8 cellular contexts compared by ENCODE assay signal in the genomic region with DNA sequence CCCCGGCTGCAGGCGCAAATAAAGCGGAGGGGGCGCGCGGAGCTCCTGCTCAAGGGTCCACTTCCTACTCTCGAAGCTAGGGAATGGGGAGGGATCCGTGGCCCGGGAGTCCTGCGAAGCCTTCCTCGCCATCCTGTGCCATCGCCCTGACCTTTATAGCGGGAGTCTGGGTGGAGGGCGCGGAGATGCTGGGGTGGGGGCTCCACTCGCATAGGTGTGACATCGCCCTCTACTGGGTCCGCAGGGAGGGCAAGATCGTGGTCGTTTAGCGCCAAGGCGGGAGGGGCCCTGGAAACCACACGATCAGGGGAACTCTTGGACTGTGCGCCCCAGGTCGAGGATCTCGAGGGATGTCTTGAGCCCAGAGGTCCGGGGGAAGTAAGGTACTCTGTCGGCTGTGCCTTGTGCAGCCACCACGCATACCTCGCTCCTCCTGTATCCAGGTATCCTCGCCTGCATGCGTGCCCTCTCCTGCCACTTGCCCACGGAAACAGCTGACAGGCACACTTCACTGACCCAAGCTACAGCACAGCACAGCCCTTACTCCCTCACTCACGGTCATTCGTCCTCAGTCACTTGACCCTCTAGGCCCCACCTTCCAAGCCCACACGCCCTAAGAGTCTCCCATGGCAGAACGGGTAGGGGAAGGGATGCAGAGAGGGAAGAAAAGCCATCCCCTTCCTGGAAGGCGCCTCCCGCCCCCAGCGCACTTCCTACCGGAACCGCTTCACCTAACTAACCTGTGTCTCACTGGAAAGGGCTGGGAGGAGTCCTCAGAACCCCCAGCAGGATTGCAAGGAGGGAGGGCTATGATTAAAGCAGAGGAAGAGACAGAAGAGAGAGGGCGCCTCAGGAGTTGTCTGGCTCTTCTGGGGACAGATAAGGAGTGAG. TPM values are rescaled to one million over a fixed set of nuclear protein-coding genes. Genes with fewer than 3 reads are reported as not detected.
DNase-seq lines count a peak whose midpoint lies in the region; ATAC-seq and TF ChIP-seq lines count a peak whose summit lies in the region.

No MANE protein-coding gene starts in this region.

- no peaks in the 10 kb centered on the region for H3K36me3 Mint-ChIP-seq in activated CD4-positive, alpha-beta memory T cell treated with anti-CD3 and anti-CD28 coated beads, Interleukin-2, amount 10 ng/mL, durations not matched to agents 7 days and 5 days (ENCODE audit: low read depth)

- H3K9me3 Mint-ChIP-seq in activated CD4-positive, alpha-beta memory T cell treated with anti-CD3 and anti-CD28 coated beads, Interleukin-2, amount 10 ng/mL, durations not matched to agents 7 days and 5 days, result no peaks in the 10 kb centered on the region

- no peaks in the 10 kb centered on the region for H3K27me3 ChIP-seq in dorsolateral prefrontal cortex

- TF ChIP-seq CTCF in dorsolateral prefrontal cortex (IDR thresholded peaks at IDR 0.05 in 54 of 56, conservative IDR thresholded peaks at IDR 0.05 in 2 of 56; ENCODE audit: low read depth in 1 of 56, partially characterized antibody in 56 of 56), result peak in 38 of 56 donors; percentile 8 to 48 (median 33)
- no peak for TF ChIP-seq CTCF in mucosa of descending colon (IDR thresholded peaks at IDR 0.05)

- H3K36me3 ChIP-seq in mucosa of descending colon (ENCODE audit: low read depth), result no peaks in the 10 kb centered on the region

- H3K4me3 Mint-ChIP-seq in activated CD4-positive, alpha-beta memory T cell treated with anti-CD3 and anti-CD28 coated beads, Interleukin-2, amount 10 ng/mL, durations not matched to agents 7 days and 5 days, result no peak overlapping the region

- H3K27me3 Mint-ChIP-seq in activated CD4-positive, alpha-beta memory T cell treated with anti-CD3 and anti-CD28 coated beads, Interleukin-2, amount 10 ng/mL, durations not matched to agents 7 days and 5 days, result peaks cover 34% of the 10 kb centered on the region

- H3K4me1 Mint-ChIP-seq in activated CD4-positive, alpha-beta memory T cell treated with anti-CD3 and anti-CD28 coated beads, Interleukin-2, amount 10 ng/mL, durations not matched to agents 7 days and 5 days, result peaks cover 3% of the 10 kb centered on the region

- POLR2A ChIA-PET in activated CD4-positive, alpha-beta memory T cell treated with anti-CD3 and anti-CD28 coated beads, Interleukin-2, amount 10 ng/mL, durations not matched to agents 7 days and 5 days (lab: Charles Lee), result no interaction called here

- CTCF ChIA-PET in activated CD4-positive, alpha-beta memory T cell treated with anti-CD3 and anti-CD28 coated beads, Interleukin-2, amount 10 ng/mL, durations not matched to agents 7 days and 5 days (lab: Charles Lee), result no interaction called here

- H3K4me3 ChIP-seq in dorsolateral prefrontal cortex (peak overlapping the region; percentile 52 to 81 (median 69)), mucosa of descending colon (no peak overlapping the region)

- H3K9me3 ChIP-seq in mucosa of descending colon, result no peaks in the 10 kb centered on the region

- intact Hi-C loops in Right ventricle myocardium inferior (cut with DNase I), result no loop called here
- intact Hi-C loops in cardiac septum (cut with DNase I), result no loop called here
- intact Hi-C loops in dorsolateral prefrontal cortex (cut with DNase I), result loop anchor here (5.0 kb wide), 1 partner anchor 128 kb away; the partner anchor contains the start of gene MAGEF1 (in 2 of the 2)
- intact Hi-C loops in mucosa of descending colon (cut with DNase I, micrococcal nuclease), result no loop called here

- DNase-seq in Right ventricle myocardium inferior (ENCODE audit: missing footprints), result no peak
- DNase-seq in cardiac septum (ENCODE audit: low spot score), result no peak
- peak in 4 of 10 donors; percentile 21 to 60 (median 44) for DNase-seq in dorsolateral prefrontal cortex
- DNase-seq in mucosa of descending colon, result peak in 2 of 3 donors; percentile 39 to 55
- DNase-seq in GF-D8 (lab: John Stamatoyannopoulos, UW), result no peak
- no peak for DNase-seq in activated CD4-positive, alpha-beta memory T cell treated with anti-CD3 and anti-CD28 coated beads, Interleukin-2, amount 10 ng/mL, durations not matched to agents 7 days and 5 days
- DNase-seq in stimulated activated CD4-positive, alpha-beta T cell treated with anti-CD3 and anti-CD28 coated beads, Interleukin-12 subunit alpha, Interleukin-12 subunit beta, amount 100 ng/mL, for 4 hours, result no peak
- no peak for DNase-seq in putamen (ENCODE audit: low spot score)

- ATAC-seq in Right ventricle myocardium inferior (peak; percentile 21), mucosa of descending colon (peak; percentile 19)

- peak overlapping the region; percentile 15 to 97 (median 89) for H3K27ac ChIP-seq in dorsolateral prefrontal cortex

- no peak overlapping the region for H3K27ac Mint-ChIP-seq in activated CD4-positive, alpha-beta memory T cell treated with anti-CD3 and anti-CD28 coated beads, Interleukin-2, amount 10 ng/mL, durations not matched to agents 7 days and 5 days

- peaks cover 25% of the 10 kb centered on the region for H3K4me1 ChIP-seq in mucosa of descending colon (ENCODE audit: low read depth)

RNA-seq across cellular contexts. Expression of gene EPHB3, which starts 22.7 kb away (rescaled TPM):
- total RNA-seq in Right ventricle myocardium inferior (1.6 TPM), cardiac septum (3.6 TPM), dorsolateral prefrontal cortex (10 to 100 TPM in 9 of 120 experiments, 1 to 10 TPM in 111; 3.4 to 13.0 (median 7.1) TPM), mucosa of descending colon (10 to 100 TPM; 14.1 to 57.2 (median 33.6) TPM)
- under 1 TPM; 0.20 to 0.71 TPM for total RNA-seq in activated CD4-positive, alpha-beta memory T cell treated with anti-CD3 and anti-CD28 coated beads, Interleukin-2, amount 10 ng/mL, durations not matched to agents 7 days and 5 days

Comparison
In these comparisons a context has a peak if more than half of its experiments do, and no peak if none do; other contexts are left out.
1. DNase-seq: peak in mucosa of descending colon (2 of 3); none in Right ventricle myocardium inferior (single experiment), cardiac septum (single experiment), GF-D8 (single experiment), activated CD4-positive, alpha-beta memory T cell treated with anti-CD3 and anti-CD28 coated beads, Interleukin-2, amount 10 ng/mL, durations not matched to agents 7 days and 5 days (single experiment), stimulated activated CD4-positive, alpha-beta T cell treated with anti-CD3 and anti-CD28 coated beads, Interleukin-12 subunit alpha, Interleukin-12 subunit beta, amount 100 ng/mL, for 4 hours (single experiment) and putamen (single experiment).
2. intact Hi-C loops: an anchor here in dorsolateral prefrontal cortex (5.0 kb wide); none called in Right ventricle myocardium inferior, cardiac septum and mucosa of descending colon.